ENCODE assay signal across 18 cellular contexts in the genomic region with DNA sequence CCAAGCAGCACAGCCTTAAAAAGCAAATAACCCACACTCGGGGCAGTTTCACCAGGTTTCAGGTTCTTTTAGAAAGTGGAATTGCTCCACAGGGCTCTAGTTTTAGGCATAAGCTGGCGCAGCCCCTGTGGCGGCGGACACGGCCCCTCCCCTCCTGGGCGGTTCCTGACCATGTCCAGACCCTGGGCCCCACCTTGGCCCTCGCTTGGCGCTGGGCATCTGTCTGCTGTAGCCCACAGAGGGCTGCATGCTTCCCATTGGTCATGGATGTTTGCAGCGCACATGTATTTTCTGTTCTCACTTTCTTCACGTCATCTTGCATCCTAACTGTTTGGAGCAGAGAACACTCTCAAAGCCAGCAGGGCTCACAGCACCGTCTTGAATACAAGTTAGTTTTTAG.
DNase-seq lines count a peak whose midpoint lies in the region; TF ChIP-seq lines count a peak whose summit lies in the region.
"Had no signal": no experiment of that assay in that cellular context is flagged by ENCODE, and none has a peak within 500 bp of the region (broad histone marks: within the 10 kb centered on the region; RNA-seq: fewer than 3 reads in every experiment).

No MANE protein-coding gene starts in this region.

- H2AFZ ChIP-seq in neural progenitor cell (replicated peaks): no peak overlapping the region
- H2AFZ ChIP-seq: GM23248 had no signal

- DNase-seq in ecto neural progenitor cell (ENCODE audit: low spot score) (peak; percentile 29), islet precursor cell (peak; percentile 22), neural progenitor cell (ENCODE audit: low spot score) (no peak), transverse colon (peak; percentile 2), spleen (no peak), type B pancreatic cell (ENCODE audit: extremely low spot score, unreplicated experiment) (no peak)
- DNase-seq in activated CD4-positive, alpha-beta T cell treated with anti-CD3 and anti-CD28 coated beads, Interleukin-2, amount 10 ng/mL, durations not matched to agents 24 days and 14 days: no peak
- DNase-seq: ACHN; BE2C; C1 segment of cervical spinal cord; CD4-positive, CD25-positive, alpha-beta regulatory T cell; CD8-positive, alpha-beta memory T cell; COR-L47; DMS 273 treated with DMSO at 0.1 percent for 48 hours; GM23248; HCEC 1CT; IMR-90 had no signal

- H3K9ac ChIP-seq in neural progenitor cell: no peak overlapping the region
- H3K9ac ChIP-seq: GM23248 had no signal

- H3K27ac ChIP-seq in neural progenitor cell: no peak overlapping the region
- no peak overlapping the region for H3K27ac ChIP-seq in transverse colon
- H3K27ac ChIP-seq in spleen: no peak overlapping the region
- H3K27ac ChIP-seq: GM23248, HL-60 had no signal

- no peak for TF ChIP-seq EP300 in transverse colon (IDR thresholded peaks at IDR 0.05; ENCODE audit: low read depth)

- H3K4me3 ChIP-seq in neural progenitor cell (no peak overlapping the region), transverse colon (no peak overlapping the region), spleen (no peak overlapping the region)
- H3K4me3 ChIP-seq: GM23248 had no signal

- H3K27me3 Mint-ChIP-seq in neural progenitor cell (ENCODE audit: insufficient read depth, low read depth): peaks cover 5% of the 10 kb centered on the region
- H3K27me3 Mint-ChIP-seq in activated CD4-positive, alpha-beta T cell treated with anti-CD3 and anti-CD28 coated beads, Interleukin-2, amount 10 ng/mL, durations not matched to agents 24 days and 14 days: no peaks in the 10 kb centered on the region
- peaks cover 15% of the 10 kb centered on the region for H3K27me3 Mint-ChIP-seq in type B pancreatic cell
- H3K27me3 Mint-ChIP-seq: CD4-positive, CD25-positive, alpha-beta regulatory T cell; CD8-positive, alpha-beta memory T cell had no signal

- in situ Hi-C loops in transverse colon (cut with MboI; ENCODE audit: low pct_ligation_motif_present in 1 of 4, low pct_unique_long_range_greater_than_20kb in 1 of 4, low sequenced_read_pairs in 3 of 4): no loop called here

- H4K20me1 ChIP-seq in neural progenitor cell (ENCODE audit: low read depth): no peaks in the 10 kb centered on the region

- no peak overlapping the region for H3K4me3 Mint-ChIP-seq in neural progenitor cell
- H3K4me3 Mint-ChIP-seq in activated CD4-positive, alpha-beta T cell treated with anti-CD3 and anti-CD28 coated beads, Interleukin-2, amount 10 ng/mL, durations not matched to agents 24 days and 14 days: no peak overlapping the region
- no peak overlapping the region for H3K4me3 Mint-ChIP-seq in type B pancreatic cell
- H3K4me3 Mint-ChIP-seq: CD4-positive, CD25-positive, alpha-beta regulatory T cell; CD8-positive, alpha-beta memory T cell had no signal

- no peaks in the 10 kb centered on the region for H3K27me3 ChIP-seq in neural progenitor cell
- H3K27me3 ChIP-seq in transverse colon: no peaks in the 10 kb centered on the region
- no peaks in the 10 kb centered on the region for H3K27me3 ChIP-seq in spleen (replicated peaks in 1 of 7)
- H3K27me3 ChIP-seq: BE2C had no signal

- peaks cover 5% of the 10 kb centered on the region for H3K9me3 Mint-ChIP-seq in neural progenitor cell
- H3K9me3 Mint-ChIP-seq in activated CD4-positive, alpha-beta T cell treated with anti-CD3 and anti-CD28 coated beads, Interleukin-2, amount 10 ng/mL, durations not matched to agents 24 days and 14 days: no peaks in the 10 kb centered on the region
- no peaks in the 10 kb centered on the region for H3K9me3 Mint-ChIP-seq in type B pancreatic cell

- H3K4me1 Mint-ChIP-seq in neural progenitor cell (peaks cover 6% of the 10 kb centered on the region), type B pancreatic cell (ENCODE audit: unreplicated experiment) (no peaks in the 10 kb centered on the region)
- peaks cover 1% of the 10 kb centered on the region for H3K4me1 Mint-ChIP-seq in activated CD4-positive, alpha-beta T cell treated with anti-CD3 and anti-CD28 coated beads, Interleukin-2, amount 10 ng/mL, durations not matched to agents 24 days and 14 days
- H3K4me1 Mint-ChIP-seq: CD4-positive, CD25-positive, alpha-beta regulatory T cell; CD8-positive, alpha-beta memory T cell had no signal

- H3K36me3 ChIP-seq in neural progenitor cell (no peaks in the 10 kb centered on the region), transverse colon (no peaks in the 10 kb centered on the region), spleen (peaks cover 0 to 32% (median 9%) of the 10 kb centered on the region in 6 donors)
- H3K36me3 ChIP-seq: BE2C had no signal

- 82% methylated on average over 11 of the region's 11 CpGs; no CpG with 5 or more reads in 1 of the 2 donors for WGBS in transverse colon (ENCODE audit: low coverage in 1 of 2), 2 donors
- WGBS in spleen, 5 donors: 83 to 90% (median 88%) methylated on average over 8 to 11 of the region's 11 CpGs

- H3K27ac Mint-ChIP-seq in neural progenitor cell (peak overlapping the region; percentile 10), type B pancreatic cell (no peak overlapping the region)
- H3K27ac Mint-ChIP-seq in activated CD4-positive, alpha-beta T cell treated with anti-CD3 and anti-CD28 coated beads, Interleukin-2, amount 10 ng/mL, durations not matched to agents 24 days and 14 days: no peak overlapping the region
- H3K27ac Mint-ChIP-seq: CD4-positive, CD25-positive, alpha-beta regulatory T cell; CD8-positive, alpha-beta memory T cell had no signal

- intact Hi-C loops in transverse colon (cut with DNase I; ENCODE audit: low total_unique reads): no loop called here
- intact Hi-C loops in spleen (cut with DNase I; ENCODE audit: low total_unique reads): no loop called here
- intact Hi-C loops in activated CD4-positive, alpha-beta T cell treated with anti-CD3 and anti-CD28 coated beads, Interleukin-2, amount 10 ng/mL, durations not matched to agents 24 days and 14 days (cut with micrococcal nuclease): no loop called here

- no peaks in the 10 kb centered on the region for H3F3A ChIP-seq in neural progenitor cell (ENCODE audit: low read depth)

- no peak overlapping the region for H3K4me2 ChIP-seq in neural progenitor cell

- TF ChIP-seq CTCF in neural progenitor cell (IDR thresholded peaks at IDR 0.05) (no peak), transverse colon (IDR thresholded peaks at IDR 0.05) (no peak), spleen (IDR thresholded peaks at IDR 0.05 in 8 of 11, conservative IDR thresholded peaks at IDR 0.05 in 3 of 11) (no peak), type B pancreatic cell (conservative IDR thresholded peaks at IDR 0.05) (no peak)

- H3K9me3 ChIP-seq in neural progenitor cell (ENCODE audit: low read depth): no peaks in the 10 kb centered on the region
- H3K9me3 ChIP-seq in transverse colon: no peaks in the 10 kb centered on the region
- H3K9me3 ChIP-seq in spleen: peaks cover 0 to 21% (median 10%) of the 10 kb centered on the region in 8 donors

- no peaks in the 10 kb centered on the region for H3K36me3 Mint-ChIP-seq in neural progenitor cell
- peaks cover 2% of the 10 kb centered on the region for H3K36me3 Mint-ChIP-seq in activated CD4-positive, alpha-beta T cell treated with anti-CD3 and anti-CD28 coated beads, Interleukin-2, amount 10 ng/mL, durations not matched to agents 24 days and 14 days (ENCODE audit: low read depth)
- no peaks in the 10 kb centered on the region for H3K36me3 Mint-ChIP-seq in type B pancreatic cell

- H3K79me2 ChIP-seq in neural progenitor cell (ENCODE audit: low read depth): no peaks in the 10 kb centered on the region

- TF ChIP-seq POLR2A in transverse colon (IDR thresholded peaks at IDR 0.05) (no peak), spleen (IDR thresholded peaks at IDR 0.05) (no peak)

- H3K4me1 ChIP-seq in neural progenitor cell (no peaks in the 10 kb centered on the region), transverse colon (no peaks in the 10 kb centered on the region), spleen (peaks cover 0 to 8% (median 2%) of the 10 kb centered on the region in 6 donors)
- H3K4me1 ChIP-seq: BE2C had no signal

Comparison
In these comparisons a context has a peak if more than half of its experiments do, and no peak if none do; other contexts are left out.
1. DNase-seq: peak in ecto neural progenitor cell (single experiment), islet precursor cell (single experiment) and transverse colon (single experiment); none in neural progenitor cell (single experiment), spleen (single experiment), activated CD4-positive, alpha-beta T cell treated with anti-CD3 and anti-CD28 coated beads, Interleukin-2, amount 10 ng/mL, durations not matched to agents 24 days and 14 days (single experiment) and type B pancreatic cell (single experiment).